Comparison of ENCODE assay signal across 17 cellular contexts in genomic region chr20:58023346-58023745, GRCh38.
"Had no signal": no experiment of that assay in that cellular context is flagged by ENCODE, and none has a peak within 500 bp of the region (broad histone marks: within the 10 kb centered on the region; RNA-seq: fewer than 3 reads in every experiment).

No MANE protein-coding gene starts in this region.

- H3K4me3 ChIP-seq: heart left ventricle, lower lobe of right lung, sigmoid colon, skin epidermis had no signal

- H3K9me3 ChIP-seq: heart left ventricle, lower lobe of right lung, sigmoid colon had no signal

- H2AFZ ChIP-seq: parathyroid adenoma had no signal

- DNase-seq: effector memory CD4-positive, alpha-beta T cell; heart left ventricle; hypothalamus; lower lobe of right lung; naive B cell; sigmoid colon; stimulated activated CD4-positive, alpha-beta T cell treated with anti-CD3 and anti-CD28 coated beads, Interleukin-12 subunit alpha, Interleukin-12 subunit beta, amount 100 ng/mL, for 4 hours; stimulated activated naive CD4-positive, alpha-beta T cell treated with Interleukin-2 at 50 U/mL for 16 hours; trophoblast cell had no signal

- H3K36me3 ChIP-seq: heart left ventricle, lower lobe of right lung, sigmoid colon had no signal

- H3K79me2 ChIP-seq: parathyroid adenoma had no signal

- H3K4me3 Mint-ChIP-seq: memory B cell, naive B cell, nephron had no signal

- FAIRE-seq: frontal cortex, islet of Langerhans had no signal

- H3K27ac Mint-ChIP-seq: memory B cell, naive B cell had no signal

- H3K27ac ChIP-seq: heart left ventricle, lower lobe of right lung, parathyroid adenoma, sigmoid colon had no signal

- H3K36me3 Mint-ChIP-seq: memory B cell, naive B cell had no signal

- H3K27me3 ChIP-seq: heart left ventricle, sigmoid colon had no signal

- H3K4me1 ChIP-seq: parathyroid adenoma had no signal

- H3K9ac ChIP-seq: parathyroid adenoma had no signal

- H3K9me3 Mint-ChIP-seq: memory B cell, nephron had no signal

- ATAC-seq: esophagus mucosa, heart left ventricle, left lobe of liver had no signal
